In the genomic region with DNA sequence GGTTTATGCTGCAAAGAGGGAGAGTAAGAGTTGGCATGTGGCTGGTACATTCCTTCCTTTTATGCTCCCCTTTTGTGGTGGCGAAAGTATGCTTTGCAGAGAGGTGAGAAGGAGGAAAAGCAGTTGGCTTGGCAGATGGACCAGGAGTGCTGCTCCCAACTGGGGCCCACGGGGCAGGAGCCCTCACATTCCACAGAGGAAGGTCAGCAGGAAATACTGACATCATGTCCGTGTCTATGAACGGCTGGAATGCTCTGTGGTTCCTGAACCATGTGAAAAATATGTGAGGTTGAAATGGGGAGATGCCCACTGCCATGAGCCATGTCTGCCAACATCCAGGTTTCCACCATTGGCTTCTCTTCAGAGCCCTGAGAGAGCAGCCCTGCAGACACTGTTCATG, we compare ENCODE assay signal across 10 cellular contexts. TPM values are rescaled to one million over a fixed set of nuclear protein-coding genes. Genes with fewer than 3 reads are reported as not detected.
A peak's percentile ranks its signal among the peaks of the same experiment; 100 is the strongest.
DNase-seq lines count a peak whose midpoint lies in the region; ATAC-seq and TF ChIP-seq lines count a peak whose summit lies in the region.
"Had no signal": no experiment of that assay in that cellular context is flagged by ENCODE, and none has a peak within 500 bp of the region (broad histone marks: within the 10 kb centered on the region; RNA-seq: fewer than 3 reads in every experiment).

No MANE protein-coding gene starts in this region.

- in situ Hi-C loops in Caki2 (cut with HindIII; ENCODE audit: low pct_unique_long_range_greater_than_20kb, low sequenced_read_pairs) = no loop called here
- in situ Hi-C loops in gastrocnemius medialis (cut with MboI; ENCODE audit: low sequenced_read_pairs in 4 of 4) = no loop called here

- H3K36me3 ChIP-seq in gastrocnemius medialis = no peaks in the 10 kb centered on the region

- peak overlapping the region; percentile 92 for H3K27ac ChIP-seq in epithelial cell of prostate
- H3K27ac ChIP-seq in gastrocnemius medialis = no peak overlapping the region

- H3K4me1 ChIP-seq in gastrocnemius medialis = no peaks in the 10 kb centered on the region

- H3K9me3 ChIP-seq in gastrocnemius medialis = no peaks in the 10 kb centered on the region

- H3K27me3 ChIP-seq in gastrocnemius medialis = no peaks in the 10 kb centered on the region

- TF ChIP-seq POLR2A in gastrocnemius medialis (IDR thresholded peaks at IDR 0.05) = no peak

- ATAC-seq in omental fat pad (ENCODE audit: low FRiP score) (peak; percentile 70), GM21786 (IDR thresholded peaks at IDR 0.05; ENCODE audit: unreplicated experiment) (no peak), gastrocnemius medialis (no peak)
- ATAC-seq: natural killer cell treated with Interleukin-12 subunit alpha and Interleukin-12 subunit beta and Interleukin-15 and Interleukin-18, amount 100 ng/mL, for 72 hours had no signal

- intact Hi-C loops in gastrocnemius medialis (cut with DNase I; ENCODE audit: low total_unique reads) = no loop called here

- DNase-seq in Caki2 (ENCODE audit: low read depth) = peak; percentile 34
- DNase-seq in NCI-H460 (ENCODE audit: extremely low read depth, low read depth) = peak; percentile 14
- DNase-seq in epithelial cell of prostate (ENCODE audit: low read depth, low spot score) = peak; percentile 69
- peak; percentile 18 for DNase-seq in omental fat pad (ENCODE audit: low spot score)
- DNase-seq in gastrocnemius medialis = no peak
- DNase-seq in DMS53 treated with DMSO at 0.1 percent for 48 hours (lab: John Stamatoyannopoulos, UW; ENCODE audit: unreplicated experiment) = no peak
- DNase-seq in germinal center (ENCODE audit: low spot score) = no peak
- DNase-seq: NCI-H1417 treated with DMSO at 0.1 percent for 48 hours had no signal

- TF ChIP-seq CTCF in omental fat pad (IDR thresholded peaks at IDR 0.05) (no peak), gastrocnemius medialis (IDR thresholded peaks at IDR 0.05 in 4 of 5, conservative IDR thresholded peaks at IDR 0.05 in 1 of 5) (no peak)

- H3K4me3 ChIP-seq in gastrocnemius medialis = no peak overlapping the region

RNA-seq across cellular contexts. Expression of a gene that starts 33.3 kb away (rescaled TPM):
- total RNA-seq in Caki2 (2014; rRNA removed; shearing (Covaris generic); ENCODE audit: low replicate concordance) = 25.1 and 29.4 TPM in 2 replicates
- 12.0 and 13.6 TPM in 2 replicates for total RNA-seq in NCI-H460 (2014; rRNA removed; shearing (Covaris generic))
- polyA plus RNA-seq in NCI-H460 (2014; cell fraction: nucleus; rRNA removed) = 40.6 and 45.9 TPM in 2 replicates
- total RNA-seq in omental fat pad = 100 to 1,000 TPM; 129 to 207 (median 164) TPM
- 100 to 1,000 TPM in 1 of 4 donors, 10 to 100 TPM in 3; 68.6 to 122 (median 86.3) TPM for total RNA-seq in gastrocnemius medialis

Comparison
In these comparisons a context has a peak if more than half of its experiments do, and no peak if none do; other contexts are left out.
1. DNase-seq: peak in Caki2 (single experiment), NCI-H460 (single experiment), epithelial cell of prostate (single experiment) and omental fat pad (single experiment); none in gastrocnemius medialis (0 of 2), DMS53 treated with DMSO at 0.1 percent for 48 hours (single experiment) and germinal center (single experiment).